Comparison of ENCODE assay signal across 27 cellular contexts in the genomic region with DNA sequence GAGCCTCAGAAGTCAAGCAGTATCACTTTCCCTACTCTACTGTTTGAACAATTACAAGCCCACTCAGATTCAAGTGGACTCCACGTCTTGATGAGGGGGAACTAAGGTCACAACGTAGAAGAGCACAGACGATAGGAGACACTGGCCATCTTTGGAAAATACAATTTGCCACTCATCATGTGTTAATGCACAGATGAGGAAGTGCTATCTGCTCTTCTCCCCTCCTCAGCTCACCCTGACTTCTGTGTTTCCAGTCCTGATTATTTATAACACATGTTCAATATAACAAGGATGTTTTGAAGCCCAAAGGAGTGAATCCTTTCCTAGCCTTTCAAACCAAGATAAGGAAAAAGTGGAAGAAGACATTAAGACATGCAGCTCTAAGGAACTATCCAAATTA.
"Had no signal": no experiment of that assay in that cellular context is flagged by ENCODE, and none has a peak within 500 bp of the region (broad histone marks: within the 10 kb centered on the region; RNA-seq: fewer than 3 reads in every experiment).

No MANE protein-coding gene starts in this region.

- H3K9ac ChIP-seq: SK-N-SH had no signal

- DNase-seq: activated B cell treated with CpG ODN at 0.5 μM for 24 hours; activated CD4-positive, alpha-beta memory T cell treated with anti-CD3 and anti-CD28 coated beads for 36 hours; activated CD4-positive, alpha-beta T cell treated with anti-CD3 and anti-CD28 coated beads for 1 hour; activated CD4-positive, alpha-beta T cell treated with anti-CD3 and anti-CD28 coated beads, Interleukin-2, amount 10 ng/mL, durations not matched to agents 7 days and 5 days; activated CD8-positive, alpha-beta memory T cell treated with anti-CD3 and anti-CD28 coated beads for 24 hours; activated effector memory CD4-positive, alpha-beta T cell treated with anti-CD3 and anti-CD28 coated beads, Interleukin-2, amount 50 U/mL, for 16 hours; activated naive CD4-positive, alpha-beta T cell treated with Interleukin-2 at 50 U/mL for 16 hours; activated naive CD8-positive, alpha-beta T cell treated with anti-CD3 and anti-CD28 coated beads, Interleukin-2, amount 50 U/mL, for 24 hours; activated T-cell treated with anti-CD3 and anti-CD28 coated beads, Interleukin-2, amount 50 U/mL, for 4 hours; amniotic stem cell; body of pancreas; central memory CD4-positive, alpha-beta T cell; NCI-H1092; NCI-H1417; NCI-H1930; NCI-H510A treated with DMSO at 0.1 percent for 48 hours; NCI-H69; Peyer's patch; Right ventricle myocardium superior; SJCRH30; SK-N-SH; SW 1271 had no signal

- H3K4me1 ChIP-seq: Peyer's patch had no signal

- H3K4me2 ChIP-seq: SK-N-SH had no signal

- H3K9me3 ChIP-seq: ascending aorta, body of pancreas, Peyer's patch, SJCRH30, SK-N-SH had no signal

- FAIRE-seq: bronchial epithelial cell had no signal

- H3K36me3 ChIP-seq: ascending aorta, Peyer's patch, SJCRH30 had no signal

- H3K27me3 ChIP-seq: ascending aorta, body of pancreas, Peyer's patch had no signal

- H3K27ac ChIP-seq: ascending aorta, body of pancreas, coronary artery, Peyer's patch, RWPE1, SJCRH30 had no signal

- ATAC-seq: activated naive CD4-positive, alpha-beta T cell treated with anti-CD3 and anti-CD28 coated beads, Interleukin-2, amount 50 U/mL, for 72 hours; activated naive CD8-positive, alpha-beta T cell treated with anti-CD3 and anti-CD28 coated beads, Interleukin-2, amount 50 U/mL, for 24 hours; activated T-cell treated with anti-CD3 and anti-CD28 coated beads, Interleukin-2, amount 50 U/mL, for 4 hours; body of pancreas had no signal

- H3K4me3 ChIP-seq: ascending aorta, body of pancreas, coronary artery, Peyer's patch, SJCRH30 had no signal
